18 cellular contexts compared by ENCODE assay signal in genomic region chr17:68701046-68701445, GRCh38.
"Had no signal": no experiment of that assay in that cellular context is flagged by ENCODE, and none has a peak within 500 bp of the region (broad histone marks: within the 10 kb centered on the region; RNA-seq: fewer than 3 reads in every experiment).

No MANE protein-coding gene starts in this region.

- H3K36me3 Mint-ChIP-seq: activated naive CD8-positive, alpha-beta T cell treated with anti-CD3 and anti-CD28 coated beads, Interleukin-2, amount 10 ng/mL, durations not matched to agents 7 days and 5 days; brain; mesothelial cell of epicardium had no signal

- H3K27ac ChIP-seq: colonic mucosa, lower lobe of right lung, thoracic aorta, upper lobe of left lung had no signal

- H3K4me1 Mint-ChIP-seq: activated CD4-positive, alpha-beta T cell treated with anti-CD3 and anti-CD28 coated beads, Interleukin-2, amount 10 ng/mL, durations not matched to agents 7 days and 5 days; activated naive CD8-positive, alpha-beta T cell treated with anti-CD3 and anti-CD28 coated beads, Interleukin-2, amount 10 ng/mL, durations not matched to agents 7 days and 5 days; central memory CD8-positive, alpha-beta T cell had no signal

- ATAC-seq: activated CD4-positive, CD25-positive, alpha-beta regulatory T cell treated with anti-CD3 and anti-CD28 coated beads, Interleukin-2, amount 50 U/mL, for 24 hours; activated CD8-positive, alpha-beta T cell treated with anti-CD3 and anti-CD28 coated beads, Interleukin-2, amount 10 ng/mL, durations not matched to agents 7 days and 5 days; lower lobe of right lung had no signal

- H3K36me3 ChIP-seq: colonic mucosa, lower lobe of right lung, thoracic aorta, upper lobe of left lung had no signal

- H3K4me1 ChIP-seq: colonic mucosa, lower lobe of right lung had no signal

- DNase-seq: activated CD4-positive, alpha-beta T cell treated with anti-CD3 and anti-CD28 coated beads, Interleukin-2, amount 10 ng/mL, durations not matched to agents 7 days and 5 days; activated CD8-positive, alpha-beta T cell treated with anti-CD3 and anti-CD28 coated beads, Interleukin-2, amount 10 ng/mL, durations not matched to agents 7 days and 5 days; activated naive CD4-positive, alpha-beta T cell treated with Interleukin-2 at 50 U/mL for 16 hours; activated naive CD8-positive, alpha-beta T cell treated with anti-CD3 and anti-CD28 coated beads, Interleukin-2, amount 10 ng/mL, durations not matched to agents 7 days and 5 days; activated T-cell treated with anti-CD3 and anti-CD28 coated beads, Interleukin-2, amount 50 U/mL, for 24 hours; colonic mucosa; left cardiac atrium; lower lobe of right lung; nephron progenitor cell; nucleus accumbens; upper lobe of left lung had no signal

- H3K4me3 ChIP-seq: colonic mucosa, lower lobe of right lung, thoracic aorta, upper lobe of left lung had no signal

- H3K4me3 Mint-ChIP-seq: activated CD4-positive, alpha-beta T cell treated with anti-CD3 and anti-CD28 coated beads, Interleukin-2, amount 10 ng/mL, durations not matched to agents 7 days and 5 days; activated CD8-positive, alpha-beta T cell treated with anti-CD3 and anti-CD28 coated beads, Interleukin-2, amount 10 ng/mL, durations not matched to agents 7 days and 5 days; activated naive CD8-positive, alpha-beta T cell treated with anti-CD3 and anti-CD28 coated beads, Interleukin-2, amount 10 ng/mL, durations not matched to agents 7 days and 5 days; activated T-cell treated with anti-CD3 and anti-CD28 coated beads, Interleukin-2, amount 50 U/mL, for 24 hours; brain; central memory CD8-positive, alpha-beta T cell; mesothelial cell of epicardium; nephron progenitor cell; T-helper 1 cell treated with Interleukin-12 subunit alpha and Interleukin-12 subunit beta and Interleukin-4 antibody, amounts not matched to agents 30 μg/mL and 1 μg/mL, for 36 hours had no signal

- H3K9me3 Mint-ChIP-seq: activated CD4-positive, alpha-beta T cell treated with anti-CD3 and anti-CD28 coated beads, Interleukin-2, amount 10 ng/mL, durations not matched to agents 7 days and 5 days; activated naive CD8-positive, alpha-beta T cell treated with anti-CD3 and anti-CD28 coated beads, Interleukin-2, amount 10 ng/mL, durations not matched to agents 7 days and 5 days; activated T-cell treated with anti-CD3 and anti-CD28 coated beads, Interleukin-2, amount 50 U/mL, for 24 hours; activated T-helper 2 cell treated with anti-CD3 and anti-CD28 coated beads, Interferon-gamma antibody, Interleukin-2, Interleukin-4, amounts not matched to agents 10 μg/mL and 5 μg/mL and 100 μg/mL, durations not matched to agents 14 hours and 24 hours and 36 hours; central memory CD8-positive, alpha-beta T cell; T-helper 1 cell treated with Interleukin-12 subunit alpha and Interleukin-12 subunit beta and Interleukin-4 antibody, amounts not matched to agents 30 μg/mL and 1 μg/mL, for 36 hours had no signal

- H3K9me3 ChIP-seq: colonic mucosa, lower lobe of right lung, thoracic aorta, upper lobe of left lung had no signal

- H3K27ac Mint-ChIP-seq: activated CD4-positive, alpha-beta T cell treated with anti-CD3 and anti-CD28 coated beads, Interleukin-2, amount 10 ng/mL, durations not matched to agents 7 days and 5 days; activated CD8-positive, alpha-beta T cell treated with anti-CD3 and anti-CD28 coated beads, Interleukin-2, amount 10 ng/mL, durations not matched to agents 7 days and 5 days; activated naive CD8-positive, alpha-beta T cell treated with anti-CD3 and anti-CD28 coated beads, Interleukin-2, amount 10 ng/mL, durations not matched to agents 7 days and 5 days; activated T-cell treated with anti-CD3 and anti-CD28 coated beads, Interleukin-2, amount 50 U/mL, for 24 hours; activated T-helper 2 cell treated with anti-CD3 and anti-CD28 coated beads, Interferon-gamma antibody, Interleukin-2, Interleukin-4, amounts not matched to agents 10 μg/mL and 5 μg/mL and 100 μg/mL, durations not matched to agents 14 hours and 24 hours and 36 hours; mesothelial cell of epicardium; T-helper 1 cell treated with Interleukin-12 subunit alpha and Interleukin-12 subunit beta and Interleukin-4 antibody, amounts not matched to agents 30 μg/mL and 1 μg/mL, for 36 hours had no signal

- H3K27me3 ChIP-seq: colonic mucosa, upper lobe of left lung had no signal
